15 cellular contexts compared by ENCODE assay signal in the genomic region with DNA sequence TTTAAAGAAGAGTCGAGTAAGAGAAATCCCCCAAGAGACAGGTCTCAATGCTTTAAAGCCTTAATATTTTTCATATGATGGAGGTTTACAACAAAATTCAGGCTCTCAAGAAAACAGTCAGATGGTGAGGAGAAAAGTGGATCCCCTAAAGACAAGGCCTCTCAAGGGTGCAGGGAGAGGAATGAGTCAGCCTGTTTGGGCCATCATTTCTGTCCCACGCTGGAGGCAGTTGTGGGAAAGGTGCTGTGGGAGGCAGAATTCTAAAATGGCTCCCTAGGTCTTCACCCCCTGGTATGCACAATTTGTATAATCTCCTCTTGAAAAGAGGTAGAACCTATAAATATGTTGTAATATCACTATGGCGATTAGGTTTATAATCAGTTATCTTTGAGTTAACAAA. TPM values are rescaled to one million over a fixed set of nuclear protein-coding genes. Genes with fewer than 3 reads are reported as not detected.
DNase-seq lines count a peak whose midpoint lies in the region; ATAC-seq and TF ChIP-seq lines count a peak whose summit lies in the region.
"Had no signal": no experiment of that assay in that cellular context is flagged by ENCODE, and none has a peak within 500 bp of the region (broad histone marks: within the 10 kb centered on the region; RNA-seq: fewer than 3 reads in every experiment).

No MANE protein-coding gene starts in this region.

- peaks cover 33 to 47% (median 40%) of the 10 kb centered on the region in 4 donors for H3K4me1 Mint-ChIP-seq in CD4-positive, alpha-beta memory T cell
- H3K4me1 Mint-ChIP-seq in activated T-helper 1 cell treated with anti-CD3 and anti-CD28 coated beads, Interleukin-12 subunit alpha, Interleukin-12 subunit beta, Interleukin-2, Interleukin-4 antibody, amounts not matched to agents 30 ng/mL and 10 ng/mL and 1 ng/mL, durations not matched to agents 14 hours and 24 hours and 36 hours (ENCODE audit: low read depth) = peaks cover 60% of the 10 kb centered on the region

- no peak for TF ChIP-seq EP300 in suprapubic skin (IDR thresholded peaks at IDR 0.05)

- no peak overlapping the region for H3K4me3 Mint-ChIP-seq in CD4-positive, alpha-beta memory T cell
- peak overlapping the region; percentile 9 for H3K4me3 Mint-ChIP-seq in activated T-helper 1 cell treated with anti-CD3 and anti-CD28 coated beads, Interleukin-12 subunit alpha, Interleukin-12 subunit beta, Interleukin-2, Interleukin-4 antibody, amounts not matched to agents 30 ng/mL and 10 ng/mL and 1 ng/mL, durations not matched to agents 14 hours and 24 hours and 36 hours

- no peaks in the 10 kb centered on the region for H3K27me3 Mint-ChIP-seq in CD4-positive, alpha-beta memory T cell
- no peaks in the 10 kb centered on the region for H3K27me3 Mint-ChIP-seq in activated T-helper 1 cell treated with anti-CD3 and anti-CD28 coated beads, Interleukin-12 subunit alpha, Interleukin-12 subunit beta, Interleukin-2, Interleukin-4 antibody, amounts not matched to agents 30 ng/mL and 10 ng/mL and 1 ng/mL, durations not matched to agents 14 hours and 24 hours and 36 hours (ENCODE audit: insufficient read depth)

- DNase-seq in CD4-positive, alpha-beta memory T cell = no peak
- no peak for DNase-seq in activated T-helper 1 cell treated with anti-CD3 and anti-CD28 coated beads, Interleukin-12 subunit alpha, Interleukin-12 subunit beta, Interleukin-2, Interleukin-4 antibody, amounts not matched to agents 30 ng/mL and 10 ng/mL and 1 ng/mL, durations not matched to agents 14 hours and 24 hours and 36 hours (ENCODE audit: low spot score)
- DNase-seq in suprapubic skin (ENCODE audit: low spot score in 2 of 2) (no peak), SHP77 (lab: John Stamatoyannopoulos, UW) (no peak)
- DNase-seq: activated CD8-positive, alpha-beta memory T cell treated with anti-CD3 and anti-CD28 coated beads, Interleukin-2, amount 50 U/mL, for 48 hours; BE2C; left lung; NCI-H1694; NCI-H526 treated with DMSO at 0.1 percent for 48 hours; stimulated activated naive CD4-positive, alpha-beta T cell had no signal

- peak overlapping the region in 5 of 7 donors; percentile 75 to 94 (median 92) for H3K27ac Mint-ChIP-seq in CD4-positive, alpha-beta memory T cell
- H3K27ac Mint-ChIP-seq in activated T-helper 1 cell treated with anti-CD3 and anti-CD28 coated beads, Interleukin-12 subunit alpha, Interleukin-12 subunit beta, Interleukin-2, Interleukin-4 antibody, amounts not matched to agents 30 ng/mL and 10 ng/mL and 1 ng/mL, durations not matched to agents 14 hours and 24 hours and 36 hours = peak overlapping the region; percentile 85

- no peak overlapping the region for H3K4me3 ChIP-seq in CD4-positive, alpha-beta memory T cell (ENCODE audit: low read length in 2 of 2)
- H3K4me3 ChIP-seq in suprapubic skin = no peak overlapping the region
- H3K4me3 ChIP-seq: left lung had no signal

- peaks cover 47% of the 10 kb centered on the region for H3K4me1 ChIP-seq in CD4-positive, alpha-beta memory T cell (ENCODE audit: insufficient read depth, low read length)
- H3K4me1 ChIP-seq in suprapubic skin = peaks cover 3% of the 10 kb centered on the region
- H3K4me1 ChIP-seq: BE2C had no signal

- H3K9me3 ChIP-seq in CD4-positive, alpha-beta memory T cell (ENCODE audit: control insufficient read depth in 1 of 2, low read length in 2 of 2) = no peaks in the 10 kb centered on the region
- no peaks in the 10 kb centered on the region for H3K9me3 ChIP-seq in suprapubic skin
- H3K9me3 ChIP-seq: BE2C, left lung had no signal

- ATAC-seq in GM18502 (IDR thresholded peaks at IDR 0.05; ENCODE audit: poor library complexity, unreplicated experiment) (peak; percentile 20), HG02884 (IDR thresholded peaks at IDR 0.05; ENCODE audit: unreplicated experiment) (peak; percentile 42), HG02981 (IDR thresholded peaks at IDR 0.05; ENCODE audit: unreplicated experiment) (no peak), HG03378 (IDR thresholded peaks at IDR 0.05; ENCODE audit: unreplicated experiment) (no peak)
- ATAC-seq: HCT116, left lung had no signal

- POLR2A ChIA-PET in CD4-positive, alpha-beta memory T cell (lab: Charles Lee; ENCODE audit: partially characterized antibody) = interaction anchor here (1.2 kb wide), 1 partner anchor 9 kb away, joined by 5 read pairs; no protein-coding TSS in a partner anchor

- peak overlapping the region; percentile 25 for H3K27ac ChIP-seq in CD4-positive, alpha-beta memory T cell (ENCODE audit: low read depth, low read length)
- no peak overlapping the region for H3K27ac ChIP-seq in suprapubic skin

- no peaks in the 10 kb centered on the region for H3K27me3 ChIP-seq in CD4-positive, alpha-beta memory T cell (ENCODE audit: insufficient read depth, low read length)
- H3K27me3 ChIP-seq in suprapubic skin = no peaks in the 10 kb centered on the region
- H3K27me3 ChIP-seq: BE2C, left lung had no signal

- no peak for TF ChIP-seq CTCF in suprapubic skin (IDR thresholded peaks at IDR 0.05)

- WGBS in suprapubic skin = 65% methylated on average over 3 of the region's 3 CpGs

- CTCF ChIA-PET in CD4-positive, alpha-beta memory T cell (lab: Charles Lee; ENCODE audit: partially characterized antibody) = no interaction called here

- H3K36me3 Mint-ChIP-seq in CD4-positive, alpha-beta memory T cell = peaks cover 0 to 4% of the 10 kb centered on the region in 2 donors
- peaks cover 12% of the 10 kb centered on the region for H3K36me3 Mint-ChIP-seq in activated T-helper 1 cell treated with anti-CD3 and anti-CD28 coated beads, Interleukin-12 subunit alpha, Interleukin-12 subunit beta, Interleukin-2, Interleukin-4 antibody, amounts not matched to agents 30 ng/mL and 10 ng/mL and 1 ng/mL, durations not matched to agents 14 hours and 24 hours and 36 hours (ENCODE audit: low read depth)

- intact Hi-C loops in CD4-positive, alpha-beta memory T cell (cut with micrococcal nuclease) = no loop called here
- intact Hi-C loops in activated T-helper 1 cell treated with anti-CD3 and anti-CD28 coated beads, Interleukin-12 subunit alpha, Interleukin-12 subunit beta, Interleukin-2, Interleukin-4 antibody, amounts not matched to agents 30 ng/mL and 10 ng/mL and 1 ng/mL, durations not matched to agents 14 hours and 24 hours and 36 hours (cut with micrococcal nuclease) = loop anchor here (1.0 kb wide), 1 partner anchor 145 kb away; a partner anchor contains a TSS

- H3K36me3 ChIP-seq in CD4-positive, alpha-beta memory T cell (ENCODE audit: insufficient read depth, low read length) = no peaks in the 10 kb centered on the region
- no peaks in the 10 kb centered on the region for H3K36me3 ChIP-seq in suprapubic skin
- H3K36me3 ChIP-seq: BE2C, left lung had no signal

- peaks cover 0 to 3% (median 0%) of the 10 kb centered on the region in 8 donors for H3K9me3 Mint-ChIP-seq in CD4-positive, alpha-beta memory T cell
- peaks cover 3% of the 10 kb centered on the region for H3K9me3 Mint-ChIP-seq in activated T-helper 1 cell treated with anti-CD3 and anti-CD28 coated beads, Interleukin-12 subunit alpha, Interleukin-12 subunit beta, Interleukin-2, Interleukin-4 antibody, amounts not matched to agents 30 ng/mL and 10 ng/mL and 1 ng/mL, durations not matched to agents 14 hours and 24 hours and 36 hours

- no peak for TF ChIP-seq POLR2A in suprapubic skin (IDR thresholded peaks at IDR 0.05)

RNA-seq across cellular contexts. Expression of a gene that starts 4.6 kb away (rescaled TPM):
- 10 to 100 TPM; 30.1 to 30.7 TPM for total RNA-seq in CD4-positive, alpha-beta memory T cell
- 10 to 100 TPM; 49.7 to 54.2 TPM for polyA plus RNA-seq in CD4-positive, alpha-beta memory T cell
- 33.7 and 34.6 TPM in 2 replicates for total RNA-seq in activated T-helper 1 cell treated with anti-CD3 and anti-CD28 coated beads, Interleukin-12 subunit alpha, Interleukin-12 subunit beta, Interleukin-2, Interleukin-4 antibody, amounts not matched to agents 30 ng/mL and 10 ng/mL and 1 ng/mL, durations not matched to agents 14 hours and 24 hours and 36 hours
- 10 to 100 TPM in 3 of 4 donors, 1 to 10 TPM in 1; 9.5 to 16.2 (median 12.4) TPM for total RNA-seq in suprapubic skin

RNA-seq across cellular contexts. Expression of a gene that starts 6.8 kb away (rescaled TPM):
- 10 to 100 TPM; 16.3 to 18.6 TPM for total RNA-seq in CD4-positive, alpha-beta memory T cell
- polyA plus RNA-seq in CD4-positive, alpha-beta memory T cell = 1 to 10 TPM; 3.9 to 4.1 TPM
- total RNA-seq in activated T-helper 1 cell treated with anti-CD3 and anti-CD28 coated beads, Interleukin-12 subunit alpha, Interleukin-12 subunit beta, Interleukin-2, Interleukin-4 antibody, amounts not matched to agents 30 ng/mL and 10 ng/mL and 1 ng/mL, durations not matched to agents 14 hours and 24 hours and 36 hours = 8.7 and 9.7 TPM in 2 replicates
- total RNA-seq in suprapubic skin = 10 to 100 TPM; 15.7 to 87.2 (median 24.2) TPM

RNA-seq across cellular contexts. Expression of a gene that starts 58.8 kb away (rescaled TPM):
- 10 to 100 TPM; 20.3 to 22.8 TPM for total RNA-seq in CD4-positive, alpha-beta memory T cell
- 10 to 100 TPM; 22.9 to 25.3 TPM for polyA plus RNA-seq in CD4-positive, alpha-beta memory T cell
- total RNA-seq in activated T-helper 1 cell treated with anti-CD3 and anti-CD28 coated beads, Interleukin-12 subunit alpha, Interleukin-12 subunit beta, Interleukin-2, Interleukin-4 antibody, amounts not matched to agents 30 ng/mL and 10 ng/mL and 1 ng/mL, durations not matched to agents 14 hours and 24 hours and 36 hours = 25.1 and 26.6 TPM in 2 replicates
- 10 to 100 TPM; 13.4 to 22.7 (median 15.6) TPM for total RNA-seq in suprapubic skin

Comparison
In these comparisons a context has a peak if more than half of its experiments do, and no peak if none do; other contexts are left out.
1. ATAC-seq: peak in GM18502 (single experiment) and HG02884 (single experiment); none in HG02981 (single experiment) and HG03378 (single experiment).